Comparison of ENCODE assay signal across 8 cellular contexts in the genomic region with DNA sequence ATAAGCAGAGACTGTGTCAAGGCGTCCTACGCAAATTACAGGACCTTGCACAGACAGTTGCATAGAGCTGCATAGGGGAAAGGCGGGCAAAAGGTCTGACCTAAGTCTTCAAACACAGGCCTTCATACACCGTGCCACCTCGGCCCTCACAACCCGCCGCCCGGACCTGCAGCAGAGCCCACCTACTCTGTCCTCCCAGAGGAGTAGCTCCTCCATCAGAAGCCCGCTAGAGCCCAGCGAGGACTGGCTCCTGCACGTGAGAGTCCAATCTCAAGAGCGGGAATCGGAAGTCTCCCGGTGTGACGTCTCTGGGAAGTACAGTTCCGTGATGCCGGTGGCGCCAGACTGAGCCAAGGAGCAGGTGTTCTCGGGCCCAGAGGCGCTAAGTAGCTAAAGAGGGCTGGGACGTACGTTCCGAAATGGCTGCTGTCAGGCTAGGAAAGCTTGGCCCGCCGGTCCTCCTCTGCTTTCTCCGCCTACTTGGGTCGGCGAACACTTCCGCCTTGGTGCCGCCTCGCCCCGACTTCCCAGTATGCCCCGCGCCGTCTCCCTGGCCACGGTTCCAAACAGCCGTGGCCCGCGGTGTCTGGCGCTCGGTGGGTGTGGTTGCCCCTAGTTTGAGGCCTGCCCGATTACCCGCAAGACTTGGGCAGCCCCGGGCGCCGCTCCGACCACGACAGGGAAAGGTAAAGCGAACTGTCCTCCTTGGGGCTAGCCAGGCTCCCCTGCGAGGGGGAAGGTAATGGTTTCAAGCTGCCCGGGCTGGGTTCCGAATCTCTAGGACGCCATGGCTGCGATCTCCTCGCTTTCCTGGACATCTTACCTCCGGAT. TPM values are rescaled to one million over a fixed set of nuclear protein-coding genes. Genes with fewer than 3 reads are reported as not detected.
DNase-seq lines count a peak whose midpoint lies in the region; ATAC-seq and TF ChIP-seq lines count a peak whose summit lies in the region.

A gene with protein sequence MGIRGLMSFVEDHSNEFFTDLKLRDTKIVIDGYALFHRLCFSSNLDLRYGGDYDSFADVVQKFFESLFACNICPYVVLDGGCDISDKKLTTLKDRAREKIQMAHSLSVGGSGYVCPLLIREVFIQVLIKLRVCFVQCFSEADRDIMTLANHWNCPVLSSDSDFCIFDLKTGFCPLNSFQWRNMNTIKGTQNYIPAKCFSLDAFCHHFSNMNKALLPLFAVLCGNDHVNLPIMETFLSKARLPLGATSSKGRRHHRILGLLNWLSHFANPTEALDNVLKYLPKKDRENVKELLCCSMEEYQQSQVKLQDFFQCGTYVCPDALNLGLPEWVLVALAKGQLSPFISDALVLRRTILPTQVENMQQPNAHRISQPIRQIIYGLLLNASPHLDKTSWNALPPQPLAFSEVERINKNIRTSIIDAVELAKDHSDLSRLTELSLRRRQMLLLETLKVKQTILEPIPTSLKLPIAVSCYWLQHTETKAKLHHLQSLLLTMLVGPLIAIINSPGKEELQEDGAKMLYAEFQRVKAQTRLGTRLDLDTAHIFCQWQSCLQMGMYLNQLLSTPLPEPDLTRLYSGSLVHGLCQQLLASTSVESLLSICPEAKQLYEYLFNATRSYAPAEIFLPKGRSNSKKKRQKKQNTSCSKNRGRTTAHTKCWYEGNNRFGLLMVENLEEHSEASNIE (minus strand): TSS at position 505 of the 831 bp plus-strand sequence. CDS start 1,519 bp downstream, outside the sequence.
A gene with protein sequence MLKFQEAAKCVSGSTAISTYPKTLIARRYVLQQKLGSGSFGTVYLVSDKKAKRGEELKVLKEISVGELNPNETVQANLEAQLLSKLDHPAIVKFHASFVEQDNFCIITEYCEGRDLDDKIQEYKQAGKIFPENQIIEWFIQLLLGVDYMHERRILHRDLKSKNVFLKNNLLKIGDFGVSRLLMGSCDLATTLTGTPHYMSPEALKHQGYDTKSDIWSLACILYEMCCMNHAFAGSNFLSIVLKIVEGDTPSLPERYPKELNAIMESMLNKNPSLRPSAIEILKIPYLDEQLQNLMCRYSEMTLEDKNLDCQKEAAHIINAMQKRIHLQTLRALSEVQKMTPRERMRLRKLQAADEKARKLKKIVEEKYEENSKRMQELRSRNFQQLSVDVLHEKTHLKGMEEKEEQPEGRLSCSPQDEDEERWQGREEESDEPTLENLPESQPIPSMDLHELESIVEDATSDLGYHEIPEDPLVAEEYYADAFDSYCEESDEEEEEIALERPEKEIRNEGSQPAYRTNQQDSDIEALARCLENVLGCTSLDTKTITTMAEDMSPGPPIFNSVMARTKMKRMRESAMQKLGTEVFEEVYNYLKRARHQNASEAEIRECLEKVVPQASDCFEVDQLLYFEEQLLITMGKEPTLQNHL (plus strand): TSS at position 557 of the 831 bp plus-strand sequence. CDS start 2,832 bp downstream, outside the sequence.

- peak within 1 kb of the TSS; percentile 90 for H3K4me3 ChIP-seq in CD4-positive, CD25-positive, alpha-beta regulatory T cell (ENCODE audit: low read depth, low read length)
- H3K4me3 ChIP-seq in lower lobe of right lung: peak within 1 kb of the TSS; percentile 72

- peak within 1 kb of the TSS; percentile 88 to 96 (median 92) for H3K4me3 Mint-ChIP-seq in CD4-positive, CD25-positive, alpha-beta regulatory T cell
- peak within 1 kb of the TSS; percentile 84 for H3K4me3 Mint-ChIP-seq in activated CD4-positive, alpha-beta memory T cell treated with anti-CD3 and anti-CD28 coated beads for 36 hours

- POLR2A ChIA-PET in activated CD4-positive, alpha-beta memory T cell treated with anti-CD3 and anti-CD28 coated beads for 36 hours (lab: Charles Lee): interaction anchor here (0.8 to 2.5 kb wide), 7 partner anchors 8 to 133 kb away, joined by 3 to 12 read pairs (median 4); a partner anchor contains a TSS

- H3K36me3 ChIP-seq in CD4-positive, CD25-positive, alpha-beta regulatory T cell (ENCODE audit: control insufficient read depth, insufficient read depth, low read length): peaks cover 18% of the 10 kb centered on the region
- peaks cover 5% of the 10 kb centered on the region for H3K36me3 ChIP-seq in lower lobe of right lung

- H3K4me1 ChIP-seq in CD4-positive, CD25-positive, alpha-beta regulatory T cell (ENCODE audit: control insufficient read depth, insufficient read depth, low read length, poor library complexity, severe bottlenecking): peaks cover 49% of the 10 kb centered on the region
- H3K4me1 ChIP-seq in lower lobe of right lung: peaks cover 31% of the 10 kb centered on the region

- peaks cover 0 to 2% (median 0%) of the 10 kb centered on the region in 7 donors for H3K9me3 Mint-ChIP-seq in CD4-positive, CD25-positive, alpha-beta regulatory T cell
- H3K9me3 Mint-ChIP-seq in activated CD4-positive, alpha-beta memory T cell treated with anti-CD3 and anti-CD28 coated beads for 36 hours: no peaks in the 10 kb centered on the region

- H3K27me3 Mint-ChIP-seq in CD4-positive, CD25-positive, alpha-beta regulatory T cell: no peaks in the 10 kb centered on the region
- no peaks in the 10 kb centered on the region for H3K27me3 Mint-ChIP-seq in activated CD4-positive, alpha-beta memory T cell treated with anti-CD3 and anti-CD28 coated beads for 36 hours

- H3K36me3 Mint-ChIP-seq in CD4-positive, CD25-positive, alpha-beta regulatory T cell: peaks cover 21% of the 10 kb centered on the region
- peaks cover 24% of the 10 kb centered on the region for H3K36me3 Mint-ChIP-seq in activated CD4-positive, alpha-beta memory T cell treated with anti-CD3 and anti-CD28 coated beads for 36 hours

- no peaks in the 10 kb centered on the region for H3K27me3 ChIP-seq in CD4-positive, CD25-positive, alpha-beta regulatory T cell (ENCODE audit: control insufficient read depth, insufficient read depth, low read length)
- H3K27me3 ChIP-seq in lower lobe of right lung (ENCODE audit: low read depth): no peaks in the 10 kb centered on the region

- no peaks in the 10 kb centered on the region for H3K9me3 ChIP-seq in CD4-positive, CD25-positive, alpha-beta regulatory T cell (ENCODE audit: control insufficient read depth in 2 of 2, low read length in 2 of 2)
- H3K9me3 ChIP-seq in lower lobe of right lung: no peaks in the 10 kb centered on the region

- DNase-seq in CD4-positive, CD25-positive, alpha-beta regulatory T cell: peak; percentile 87 to 93 (median 93)
- DNase-seq in NCI-H774 (lab: John Stamatoyannopoulos, UW): peak; percentile 84
- DNase-seq in activated CD4-positive, alpha-beta memory T cell treated with anti-CD3 and anti-CD28 coated beads for 36 hours: peak; percentile 94
- DNase-seq in ecto neural progenitor cell (ENCODE audit: low spot score): peak; percentile 72
- DNase-seq in lower lobe of right lung: peak; percentile 96
- DNase-seq in stimulated activated CD4-positive, alpha-beta T cell treated with anti-CD3 and anti-CD28 coated beads, TNF-alpha, amount 100 ng/mL, for 24 hours (ENCODE audit: low read depth in 3 of 3): peak; percentile 80 to 88 (median 82)

- CTCF ChIA-PET in activated CD4-positive, alpha-beta memory T cell treated with anti-CD3 and anti-CD28 coated beads for 36 hours (lab: Charles Lee): interaction anchor here (1.3 to 2.2 kb wide), 2 partner anchors 13 to 134 kb away, joined by 3 to 9 read pairs; no protein-coding TSS in a partner anchor

- peak; percentile 99 for ATAC-seq in CD4-positive, CD25-positive, alpha-beta regulatory T cell (ENCODE audit: low read depth in 2 of 2)
- ATAC-seq in GM19438 (IDR thresholded peaks at IDR 0.05; ENCODE audit: low read depth, unreplicated experiment): peak; percentile 98
- ATAC-seq in HG03571 (IDR thresholded peaks at IDR 0.05; ENCODE audit: unreplicated experiment): peak; percentile 99
- peak; percentile 100 for ATAC-seq in lower lobe of right lung

- no peak for TF ChIP-seq CTCF in lower lobe of right lung (IDR thresholded peaks at IDR 0.05)

- intact Hi-C loops in activated CD4-positive, alpha-beta memory T cell treated with anti-CD3 and anti-CD28 coated beads for 36 hours (cut with micrococcal nuclease): loop anchor here (1.0 to 5.0 kb wide), 7 partner anchors 119 to 1390 kb away; a partner anchor contains a TSS
- intact Hi-C loops in lower lobe of right lung (cut with DNase I): no loop called here

- H3K27ac Mint-ChIP-seq in CD4-positive, CD25-positive, alpha-beta regulatory T cell: peak within 1 kb of the TSS; percentile 97 to 99 (median 98)
- peak within 1 kb of the TSS; percentile 90 for H3K27ac Mint-ChIP-seq in activated CD4-positive, alpha-beta memory T cell treated with anti-CD3 and anti-CD28 coated beads for 36 hours

- peaks cover 26 to 58% (median 49%) of the 10 kb centered on the region in 4 donors for H3K4me1 Mint-ChIP-seq in CD4-positive, CD25-positive, alpha-beta regulatory T cell
- H3K4me1 Mint-ChIP-seq in activated CD4-positive, alpha-beta memory T cell treated with anti-CD3 and anti-CD28 coated beads for 36 hours (ENCODE audit: low read depth): peaks cover 41% of the 10 kb centered on the region

- peak within 1 kb of the TSS; percentile 88 for H3K27ac ChIP-seq in CD4-positive, CD25-positive, alpha-beta regulatory T cell (ENCODE audit: insufficient read depth, low read length, poor library complexity, severe bottlenecking)
- peak within 1 kb of the TSS; percentile 91 for H3K27ac ChIP-seq in lower lobe of right lung

RNA-seq across cellular contexts. Expression of the first gene that starts in this region (rescaled TPM):
- total RNA-seq in CD4-positive, CD25-positive, alpha-beta regulatory T cell: 21.0 TPM
- polyA plus RNA-seq in CD4-positive, CD25-positive, alpha-beta regulatory T cell: 10 to 100 TPM; 26.9 to 32.3 (median 27.9) TPM
- total RNA-seq in activated CD4-positive, alpha-beta memory T cell treated with anti-CD3 and anti-CD28 coated beads for 36 hours: 10 to 100 TPM in 1 of 2 experiments, 1 to 10 TPM in 1; 7.8 to 10.1 TPM
- 8.1 TPM for total RNA-seq in lower lobe of right lung

RNA-seq across cellular contexts. Expression of the second gene that starts in this region (rescaled TPM):
- 3.3 TPM for total RNA-seq in CD4-positive, CD25-positive, alpha-beta regulatory T cell
- 1 to 10 TPM; 1.1 to 2.8 (median 1.6) TPM for polyA plus RNA-seq in CD4-positive, CD25-positive, alpha-beta regulatory T cell
- total RNA-seq in activated CD4-positive, alpha-beta memory T cell treated with anti-CD3 and anti-CD28 coated beads for 36 hours: 1 to 10 TPM; 1.2 to 1.3 TPM
- total RNA-seq in lower lobe of right lung: 10.2 TPM

Comparison
In these comparisons a context has a peak if more than half of its experiments do, and no peak if none do; other contexts are left out.
1. Peak in every context shown above with its lines: DNase-seq, ATAC-seq, H3K4me3 ChIP-seq and H3K27ac ChIP-seq.